14 cellular contexts compared by ENCODE assay signal in the genomic region with DNA sequence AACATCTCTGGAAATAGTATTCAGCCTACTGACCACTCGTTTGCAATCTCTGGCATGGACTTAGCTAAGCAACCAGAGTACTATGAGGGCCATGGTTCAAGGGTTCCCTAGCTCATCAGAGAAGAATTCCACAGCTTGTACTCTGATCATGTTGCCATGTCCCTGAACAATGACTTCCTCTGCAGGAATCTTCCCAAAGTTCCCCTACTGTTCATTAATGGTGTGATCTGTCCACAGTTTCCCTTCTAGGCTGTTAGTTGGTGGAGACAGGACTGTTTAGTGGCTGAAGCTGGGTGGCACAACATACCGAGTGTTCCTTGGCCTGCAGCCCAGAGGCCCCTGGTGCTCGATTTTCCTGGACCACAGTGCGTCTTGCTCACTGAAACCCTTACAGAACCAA. TPM values are rescaled to one million over a fixed set of nuclear protein-coding genes. Genes with fewer than 3 reads are reported as not detected.
DNase-seq lines count a peak whose midpoint lies in the region; ATAC-seq and TF ChIP-seq lines count a peak whose summit lies in the region.
"Had no signal": no experiment of that assay in that cellular context is flagged by ENCODE, and none has a peak within 500 bp of the region (broad histone marks: within the 10 kb centered on the region; RNA-seq: fewer than 3 reads in every experiment).

No MANE protein-coding gene starts in this region.

- H3K4me3 ChIP-seq in astrocyte of the cerebellum (ENCODE audit: low read depth, low read length) (no peak overlapping the region), left ventricle myocardium inferior (no peak overlapping the region)
- H3K4me3 ChIP-seq: adrenal gland, prostate gland had no signal

- intact Hi-C loops in left ventricle myocardium inferior (cut with micrococcal nuclease) = no loop called here

- H3K4me1 ChIP-seq in left ventricle myocardium inferior = peaks cover 38% of the 10 kb centered on the region
- H3K4me1 ChIP-seq: adrenal gland, prostate gland had no signal

- no peaks in the 10 kb centered on the region for H3K27me3 ChIP-seq in left ventricle myocardium inferior (ENCODE audit: low read depth)
- H3K27me3 ChIP-seq: adrenal gland had no signal

- H3K27ac ChIP-seq in left ventricle myocardium inferior (replicated peaks) = peak overlapping the region; percentile 48
- H3K27ac ChIP-seq: prostate gland had no signal

- no peaks in the 10 kb centered on the region for H3K36me3 ChIP-seq in left ventricle myocardium inferior
- H3K36me3 ChIP-seq: adrenal gland, prostate gland had no signal

- TF ChIP-seq CTCF in astrocyte of the cerebellum (IDR thresholded peaks at IDR 0.05; ENCODE audit: low read depth, low read length, missing control alignments) (no peak), left ventricle myocardium inferior (IDR thresholded peaks at IDR 0.05; ENCODE audit: borderline replicate concordance) (no peak)

- peaks cover 10% of the 10 kb centered on the region for H3K9me3 ChIP-seq in left ventricle myocardium inferior (replicated peaks)
- H3K9me3 ChIP-seq: adrenal gland, prostate gland had no signal

- in situ Hi-C loops in astrocyte of the cerebellum (cut with HindIII; ENCODE audit: low sequenced_read_pairs) = no loop called here

- DNase-seq in GM04503 (ENCODE audit: low read depth) (peak; percentile 99), astrocyte of the cerebellum (ENCODE audit: low read depth) (peak; percentile 76), left ventricle myocardium inferior (no peak), smooth muscle cell of the brain vasculature (ENCODE audit: low read depth, low spot score) (peak; percentile 79), NCI-H526 (lab: John Stamatoyannopoulos, UW) (no peak)
- no peak for DNase-seq in stimulated activated naive CD4-positive, alpha-beta T cell (lab: John Stamatoyannopoulos, UW)
- DNase-seq in activated CD4-positive, alpha-beta T cell treated with anti-CD3 and anti-CD28 coated beads, Interleukin-2, amount 50 U/mL, for 48 hours = no peak
- DNase-seq: activated CD8-positive, alpha-beta memory T cell treated with anti-CD3 and anti-CD28 coated beads, Interleukin-2, amount 50 U/mL, for 4 hours; adrenal gland; NCI-H1092 treated with DMSO at 0.1 percent for 48 hours; NCI-H524 had no signal

- no peak for ATAC-seq in HG03342 (IDR thresholded peaks at IDR 0.05; ENCODE audit: unreplicated experiment)

RNA-seq across cellular contexts. Expression of a gene that starts 44.4 kb away (rescaled TPM):
- total RNA-seq in left ventricle myocardium inferior = 6.6 TPM
- total RNA-seq: H1 had no signal

Comparison
In these comparisons a context has a peak if more than half of its experiments do, and no peak if none do; other contexts are left out.
1. DNase-seq: peak in GM04503 (single experiment), astrocyte of the cerebellum (single experiment) and smooth muscle cell of the brain vasculature (single experiment); none in left ventricle myocardium inferior (single experiment), stimulated activated naive CD4-positive, alpha-beta T cell (0 of 6), NCI-H526 (0 of 2) and activated CD4-positive, alpha-beta T cell treated with anti-CD3 and anti-CD28 coated beads, Interleukin-2, amount 50 U/mL, for 48 hours (0 of 2).